ENCODE assay signal across 7 cellular contexts in the genomic region with DNA sequence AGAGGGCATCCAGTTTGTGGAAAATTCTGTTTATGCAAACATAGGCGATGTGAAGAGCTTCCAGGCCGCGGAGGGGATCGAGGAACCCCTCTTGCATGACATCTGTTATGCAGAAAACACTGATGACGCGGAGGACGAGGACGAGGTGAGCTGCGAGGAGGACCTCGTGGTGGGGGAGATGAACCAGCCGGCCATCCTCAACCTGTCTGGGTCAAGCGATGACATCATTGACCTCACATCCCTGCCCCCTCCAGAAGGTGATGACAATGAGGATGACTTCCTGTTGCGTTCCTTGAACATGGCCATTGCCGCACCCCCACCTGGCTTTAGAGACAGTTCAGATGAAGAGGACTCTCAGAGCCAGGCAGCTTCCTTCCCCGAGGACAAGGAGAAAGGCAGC.
"Had no signal": no experiment of that assay in that cellular context is flagged by ENCODE, and none has a peak within 500 bp of the region (broad histone marks: within the 10 kb centered on the region; RNA-seq: fewer than 3 reads in every experiment).

No MANE protein-coding gene starts in this region.

- FAIRE-seq: HTR-8/SVneo, K562 had no signal

- H3K27ac Mint-ChIP-seq: IgD-negative memory B cell had no signal

- H3K4me3 ChIP-seq: K562 had no signal

- ATAC-seq: K562 had no signal

- H3K36me3 Mint-ChIP-seq: IgD-negative memory B cell had no signal

- DNase-seq: IMR-90, KBM-7, KG1 had no signal

- H3K27ac ChIP-seq: HL-60 had no signal

- H3K9me3 Mint-ChIP-seq: IgD-negative memory B cell had no signal

- H3K4me3 Mint-ChIP-seq: IgD-negative memory B cell had no signal
